Comparison of ENCODE assay signal across 8 cellular contexts in the genomic region with DNA sequence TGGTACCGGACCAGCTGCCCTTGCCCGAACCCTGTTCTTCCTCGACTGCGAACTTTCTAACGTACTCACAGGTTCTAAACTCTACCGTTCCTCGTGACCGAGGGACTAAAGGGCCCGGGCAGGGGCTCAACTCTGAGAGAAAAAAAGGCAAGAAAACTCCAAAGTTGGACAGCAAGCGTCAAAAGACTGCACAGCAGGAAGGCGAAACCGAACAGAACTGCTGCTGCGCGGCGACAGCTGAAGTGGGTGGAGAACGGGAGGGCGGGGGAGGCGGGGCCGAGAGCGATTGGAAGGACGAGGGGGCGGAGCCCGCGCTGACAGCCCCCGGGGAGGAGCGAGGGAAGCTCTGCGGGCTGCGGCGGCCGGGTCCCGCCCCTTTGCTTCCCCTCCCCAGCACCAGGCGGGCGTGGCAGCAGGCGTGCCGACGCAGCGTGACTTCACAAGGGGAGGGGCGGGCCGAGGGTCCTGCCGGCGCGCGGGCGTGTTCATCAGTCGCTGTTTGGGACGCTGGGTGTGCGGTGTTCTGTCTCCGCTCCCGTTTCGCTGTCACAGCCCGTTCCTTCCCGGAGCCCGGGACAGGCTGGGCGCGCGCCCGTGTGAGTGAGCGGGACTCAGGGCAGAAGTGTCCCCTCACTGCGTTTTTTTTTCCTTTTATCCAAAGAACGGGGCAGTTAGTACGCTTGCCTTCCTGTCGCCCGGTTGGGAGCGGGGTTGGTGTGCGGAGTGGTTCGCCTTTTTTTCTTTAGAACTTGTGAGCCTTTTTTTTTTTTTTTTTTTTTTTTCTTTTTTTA. TPM values are rescaled to one million over a fixed set of nuclear protein-coding genes. Genes with fewer than 3 reads are reported as not detected.
DNase-seq lines count a peak whose midpoint lies in the region; ATAC-seq and TF ChIP-seq lines count a peak whose summit lies in the region.

A gene with protein sequence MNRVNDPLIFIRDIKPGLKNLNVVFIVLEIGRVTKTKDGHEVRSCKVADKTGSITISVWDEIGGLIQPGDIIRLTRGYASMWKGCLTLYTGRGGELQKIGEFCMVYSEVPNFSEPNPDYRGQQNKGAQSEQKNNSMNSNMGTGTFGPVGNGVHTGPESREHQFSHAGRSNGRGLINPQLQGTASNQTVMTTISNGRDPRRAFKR (plus strand): TSS at position 491 of the 791 bp plus-strand sequence. CDS start 479 bp downstream, outside the sequence.

- H3K9me3 Mint-ChIP-seq in activated naive CD4-positive, alpha-beta T cell treated with anti-CD3 and anti-CD28 coated beads, Interleukin-2, amount 50 U/mL, for 72 hours = peaks cover 0 to 4% of the 10 kb centered on the region in 2 donors

- ATAC-seq in HG02642 (IDR thresholded peaks at IDR 0.05; ENCODE audit: poor library complexity, unreplicated experiment) (peak; percentile 80), omental fat pad (ENCODE audit: low FRiP score) (peak; percentile 95)
- peak; percentile 83 to 88 for ATAC-seq in activated naive CD4-positive, alpha-beta T cell treated with anti-CD3 and anti-CD28 coated beads, Interleukin-2, amount 50 U/mL, for 72 hours

- H3K36me3 Mint-ChIP-seq in activated naive CD4-positive, alpha-beta T cell treated with anti-CD3 and anti-CD28 coated beads, Interleukin-2, amount 50 U/mL, for 72 hours = peaks cover 25 to 26% of the 10 kb centered on the region in 2 donors

- no peak for TF ChIP-seq CTCF in omental fat pad (IDR thresholded peaks at IDR 0.05)

- H3K27ac Mint-ChIP-seq in activated naive CD4-positive, alpha-beta T cell treated with anti-CD3 and anti-CD28 coated beads, Interleukin-2, amount 50 U/mL, for 72 hours = peak within 1 kb of the TSS; percentile 100

- peak; percentile 100 for TF ChIP-seq POLR2A in GM10847 (IDR thresholded peaks at IDR 0.05; ENCODE audit: extremely low read depth, insufficient read length)

- DNase-seq in NCI-H1105 treated with DMSO at 0.1 percent for 48 hours (lab: John Stamatoyannopoulos, UW) (peak; percentile 92), SKM-1 treated with dmso at 0.1 percent for 144 hours (lab: John Stamatoyannopoulos, UW; ENCODE audit: unreplicated experiment) (peak; percentile 95), glomerular endothelial cell (ENCODE audit: extremely low read depth, low read depth, low spot score) (no peak), omental fat pad (ENCODE audit: low spot score) (peak; percentile 96)
- peak; percentile 98 for DNase-seq in activated naive CD4-positive, alpha-beta T cell treated with anti-CD3 and anti-CD28 coated beads, Interleukin-2, amount 50 U/mL, for 72 hours (ENCODE audit: low spot score in 2 of 2)

- peak within 1 kb of the TSS; percentile 91 for H3K27ac ChIP-seq in temporal lobe (ENCODE audit: low read depth, low read length)

RNA-seq across cellular contexts. Expression of the gene that starts here (rescaled TPM):
- total RNA-seq in activated naive CD4-positive, alpha-beta T cell treated with anti-CD3 and anti-CD28 coated beads, Interleukin-2, amount 50 U/mL, for 72 hours = 10 to 100 TPM; 53.7 to 59.7 TPM
- total RNA-seq in glomerular endothelial cell = 33.0 and 36.7 TPM in 2 replicates
- 100 to 1,000 TPM in 2 of 4 donors, 10 to 100 TPM in 2; 58.3 to 318 (median 104) TPM for total RNA-seq in omental fat pad
- 2.7 TPM for total RNA-seq in temporal lobe
